ENCODE assay signal across 8 cellular contexts in the genomic region with DNA sequence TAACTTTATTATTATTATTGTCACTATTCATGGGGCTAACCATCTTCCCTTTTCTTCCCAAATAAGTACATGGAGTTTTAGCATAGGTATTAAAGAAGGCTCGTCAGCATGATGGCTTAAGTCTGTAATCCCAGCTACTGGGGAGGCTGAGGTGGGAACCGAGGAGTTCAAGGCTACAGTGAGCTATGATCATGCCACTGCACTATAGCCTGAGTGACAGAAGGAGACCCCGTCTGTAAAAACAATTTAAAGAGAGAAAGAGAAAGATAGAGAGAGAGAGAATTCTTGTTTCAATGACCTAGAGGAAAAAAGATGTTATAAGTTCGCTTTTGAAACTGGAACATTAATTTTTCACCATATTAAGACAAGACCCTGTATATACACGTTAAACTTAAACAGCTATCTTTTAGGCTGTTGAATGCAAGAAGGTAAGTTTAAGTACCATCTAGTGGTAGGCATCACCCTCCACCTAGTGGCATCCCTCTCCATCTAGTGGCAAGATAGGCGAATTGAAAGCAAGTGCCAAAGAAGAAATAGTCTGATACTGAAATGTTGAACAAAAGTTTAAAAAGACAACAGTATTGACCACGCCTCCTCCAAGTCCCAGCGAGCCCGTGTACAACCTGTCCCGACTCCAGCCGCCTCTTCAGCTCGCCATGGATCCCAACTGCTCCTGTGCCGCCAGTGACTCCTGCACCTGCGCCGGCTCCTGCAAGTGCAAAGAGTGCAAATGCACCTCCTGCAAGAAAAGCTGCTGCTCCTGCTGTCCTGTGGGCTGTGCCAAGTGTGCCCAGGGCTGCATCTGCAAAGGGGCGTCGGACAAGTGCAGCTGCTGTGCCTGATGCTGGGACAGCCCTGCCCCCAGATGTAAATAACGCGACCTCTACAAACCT. TPM values are rescaled to one million over a fixed set of nuclear protein-coding genes. Genes with fewer than 3 reads are reported as not detected.
DNase-seq lines count a peak whose midpoint lies in the region; ATAC-seq and TF ChIP-seq lines count a peak whose summit lies in the region.

No MANE protein-coding gene starts in this region.

- H3K9ac ChIP-seq in fibroblast of lung (ENCODE audit: insufficient read depth, low read length): no peak overlapping the region

- peak overlapping the region; percentile 65 for H3K4me3 Mint-ChIP-seq in activated T-helper 1 cell treated with anti-CD3 and anti-CD28 coated beads, Interleukin-12 subunit alpha, Interleukin-12 subunit beta, Interleukin-2, Interleukin-4 antibody, amounts not matched to agents 30 ng/mL and 10 ng/mL and 1 ng/mL, durations not matched to agents 14 hours and 24 hours and 36 hours
- peak overlapping the region; percentile 61 to 72 (median 72) for H3K4me3 Mint-ChIP-seq in nephron

- CTCF ChIA-PET in OCI-LY7 (lab: Charles Lee; ENCODE audit: unreplicated experiment): interaction anchor here (2.1 kb wide), 1 partner anchor 104 kb away, joined by 8 read pairs; no protein-coding TSS in a partner anchor

- ATAC-seq in GM19467 (IDR thresholded peaks at IDR 0.05; ENCODE audit: unreplicated experiment) (peak; percentile 75), HG03558 (IDR thresholded peaks at IDR 0.05; ENCODE audit: extremely low read depth, unreplicated experiment) (peak; percentile 69)

- H3K27ac Mint-ChIP-seq in activated T-helper 1 cell treated with anti-CD3 and anti-CD28 coated beads, Interleukin-12 subunit alpha, Interleukin-12 subunit beta, Interleukin-2, Interleukin-4 antibody, amounts not matched to agents 30 ng/mL and 10 ng/mL and 1 ng/mL, durations not matched to agents 14 hours and 24 hours and 36 hours: no peak overlapping the region
- peak overlapping the region in 1 of 3 experiments; percentile 68 for H3K27ac Mint-ChIP-seq in nephron

- H4K20me1 ChIP-seq in OCI-LY7 (ENCODE audit: insufficient read depth, low read length): no peaks in the 10 kb centered on the region
- no peaks in the 10 kb centered on the region for H4K20me1 ChIP-seq in fibroblast of lung (ENCODE audit: control insufficient read depth, extremely low read depth, insufficient read depth, low read length)

- intact Hi-C loops in OCI-LY7 (cut with micrococcal nuclease; ENCODE audit: unreplicated experiment): loop anchor here (1.0 kb wide), 1 partner anchor 104 kb away; no protein-coding TSS in a partner anchor
- intact Hi-C loops in activated T-helper 1 cell treated with anti-CD3 and anti-CD28 coated beads, Interleukin-12 subunit alpha, Interleukin-12 subunit beta, Interleukin-2, Interleukin-4 antibody, amounts not matched to agents 30 ng/mL and 10 ng/mL and 1 ng/mL, durations not matched to agents 14 hours and 24 hours and 36 hours (cut with micrococcal nuclease): loop anchor here (1.0 to 10.0 kb wide), 2 partner anchors 104 to 201 kb away; no protein-coding TSS in a partner anchor
- intact Hi-C loops in vagina (cut with DNase I): loop anchor here (5.0 kb wide), 1 partner anchor 104 kb away; no protein-coding TSS in a partner anchor

- TF ChIP-seq CTCF in OCI-LY7 (conservative IDR thresholded peaks at IDR 0.05; ENCODE audit: low read length): peak; percentile 89
- TF ChIP-seq CTCF in fibroblast of lung (conservative IDR thresholded peaks at IDR 0.05 in 1 of 2, IDR thresholded peaks at IDR 0.05 in 1 of 2; ENCODE audit: low read depth in 1 of 2, low read length in 2 of 2): peak; percentile 97 to 98
- peak; percentile 74 to 79 (median 75) for TF ChIP-seq CTCF in nephron (IDR thresholded peaks at IDR 0.05; ENCODE audit: unreplicated experiment in 3 of 3)
- peak; percentile 41 to 60 (median 55) for TF ChIP-seq CTCF in vagina (IDR thresholded peaks at IDR 0.05)

- H3K4me1 ChIP-seq in OCI-LY7 (ENCODE audit: insufficient read depth, low read length, poor library complexity, severe bottlenecking): no peaks in the 10 kb centered on the region
- no peaks in the 10 kb centered on the region for H3K4me1 ChIP-seq in fibroblast of lung (ENCODE audit: control insufficient read depth, extremely low read depth, insufficient read depth, low read length)
- peaks cover 4% of the 10 kb centered on the region for H3K4me1 ChIP-seq in vagina

- DNase-seq in DMS153 treated with DMSO at 0.1 percent for 48 hours (lab: John Stamatoyannopoulos, UW; ENCODE audit: unreplicated experiment): peak; percentile 21
- DNase-seq in OCI-LY7 (ENCODE audit: low spot score): peak; percentile 65
- peak; percentile 38 for DNase-seq in activated T-helper 1 cell treated with anti-CD3 and anti-CD28 coated beads, Interleukin-12 subunit alpha, Interleukin-12 subunit beta, Interleukin-2, Interleukin-4 antibody, amounts not matched to agents 30 ng/mL and 10 ng/mL and 1 ng/mL, durations not matched to agents 14 hours and 24 hours and 36 hours (ENCODE audit: low spot score)
- peak; percentile 54 to 69 for DNase-seq in fibroblast of lung (ENCODE audit: low read depth in 2 of 2)
- DNase-seq in vagina (ENCODE audit: extremely low spot score in 2 of 2): no peak

- H2AFZ ChIP-seq in OCI-LY7 (ENCODE audit: low read length): 0 out of 2 replicates have a peak overlapping the region, but pooled peaks have one; percentile 30
- H2AFZ ChIP-seq in fibroblast of lung (ENCODE audit: low read length): peak overlapping the region; percentile 30

- H3K9me3 ChIP-seq in OCI-LY7 (ENCODE audit: low read length) (no peaks in the 10 kb centered on the region), fibroblast of lung (ENCODE audit: control insufficient read depth, insufficient read depth, low read depth, low read length) (no peaks in the 10 kb centered on the region), vagina (no peaks in the 10 kb centered on the region)

- H3K27me3 ChIP-seq in fibroblast of lung (ENCODE audit: control insufficient read depth, insufficient read depth, low read length): no peaks in the 10 kb centered on the region
- no peaks in the 10 kb centered on the region for H3K27me3 ChIP-seq in vagina

- H3K36me3 Mint-ChIP-seq in activated T-helper 1 cell treated with anti-CD3 and anti-CD28 coated beads, Interleukin-12 subunit alpha, Interleukin-12 subunit beta, Interleukin-2, Interleukin-4 antibody, amounts not matched to agents 30 ng/mL and 10 ng/mL and 1 ng/mL, durations not matched to agents 14 hours and 24 hours and 36 hours (ENCODE audit: low read depth): no peaks in the 10 kb centered on the region
- no peaks in the 10 kb centered on the region for H3K36me3 Mint-ChIP-seq in nephron (ENCODE audit: low read depth)

- no peaks in the 10 kb centered on the region for H3K79me2 ChIP-seq in OCI-LY7 (ENCODE audit: insufficient read depth, low read depth, low read length)
- H3K79me2 ChIP-seq in fibroblast of lung (ENCODE audit: control insufficient read depth, insufficient read depth, low read length): no peaks in the 10 kb centered on the region

- H3K36me3 ChIP-seq in OCI-LY7 (ENCODE audit: insufficient read depth, low read length) (no peaks in the 10 kb centered on the region), fibroblast of lung (ENCODE audit: control insufficient read depth, insufficient read depth, low read length) (no peaks in the 10 kb centered on the region), vagina (no peaks in the 10 kb centered on the region)

- BruUV-seq in OCI-LY7 (replicated peaks; lab: Mats Ljungman, UMichigan): no TSS peak

- peaks cover 23% of the 10 kb centered on the region for H3K4me1 Mint-ChIP-seq in activated T-helper 1 cell treated with anti-CD3 and anti-CD28 coated beads, Interleukin-12 subunit alpha, Interleukin-12 subunit beta, Interleukin-2, Interleukin-4 antibody, amounts not matched to agents 30 ng/mL and 10 ng/mL and 1 ng/mL, durations not matched to agents 14 hours and 24 hours and 36 hours (ENCODE audit: low read depth)
- H3K4me1 Mint-ChIP-seq in nephron: peaks cover 7% of the 10 kb centered on the region

- no peak for TF ChIP-seq POLR2A in vagina (IDR thresholded peaks at IDR 0.05)

- H3K9me2 ChIP-seq in OCI-LY7 (ENCODE audit: insufficient read depth, low read length): no peaks in the 10 kb centered on the region

- peaks cover 30% of the 10 kb centered on the region for H3K27me3 Mint-ChIP-seq in activated T-helper 1 cell treated with anti-CD3 and anti-CD28 coated beads, Interleukin-12 subunit alpha, Interleukin-12 subunit beta, Interleukin-2, Interleukin-4 antibody, amounts not matched to agents 30 ng/mL and 10 ng/mL and 1 ng/mL, durations not matched to agents 14 hours and 24 hours and 36 hours (ENCODE audit: insufficient read depth)
- H3K27me3 Mint-ChIP-seq in nephron (ENCODE audit: low read depth): peaks cover 25% of the 10 kb centered on the region

- H3K27ac ChIP-seq in OCI-LY7 (ENCODE audit: low read depth, low read length, poor library complexity, severe bottlenecking) (no peak overlapping the region), fibroblast of lung (ENCODE audit: insufficient read depth, low read length) (no peak overlapping the region), vagina (no peak overlapping the region)

- H3K9me3 Mint-ChIP-seq in activated T-helper 1 cell treated with anti-CD3 and anti-CD28 coated beads, Interleukin-12 subunit alpha, Interleukin-12 subunit beta, Interleukin-2, Interleukin-4 antibody, amounts not matched to agents 30 ng/mL and 10 ng/mL and 1 ng/mL, durations not matched to agents 14 hours and 24 hours and 36 hours: no peaks in the 10 kb centered on the region
- no peaks in the 10 kb centered on the region for H3K9me3 Mint-ChIP-seq in nephron

- peak overlapping the region; percentile 45; the same call in 1 of the 2 replicates for H3K4me2 ChIP-seq in OCI-LY7 (ENCODE audit: low read length)
- H3K4me2 ChIP-seq in fibroblast of lung (ENCODE audit: extremely low read depth, insufficient read depth, low read length): peak overlapping the region; percentile 68

- POLR2A ChIA-PET in OCI-LY7 (lab: Charles Lee): interaction anchor here (1.5 kb wide), 1 partner anchor 104 kb away, joined by 3 read pairs; no protein-coding TSS in a partner anchor

- H3K4me3 ChIP-seq in OCI-LY7 (ENCODE audit: low read depth, low read length, poor library complexity, severe bottlenecking) (no peak overlapping the region), fibroblast of lung (replicated peaks in 1 of 4; ENCODE audit: control extremely low read depth in 1 of 4, insufficient read depth in 1 of 4, low read depth in 3 of 4, low read length in 4 of 4) (peak overlapping the region in 2 of 4 experiments; percentile 13 to 33), vagina (no peak overlapping the region)

RNA-seq across cellular contexts. Expression of a gene that starts 26.0 kb away (rescaled TPM):
- 62.4 and 65.3 TPM in 2 replicates for total RNA-seq in OCI-LY7 (2014; rRNA removed; shearing (Covaris generic))
- 93.0 and 102 TPM in 2 replicates for total RNA-seq in OCI-LY7 (2022)
- total RNA-seq in activated T-helper 1 cell treated with anti-CD3 and anti-CD28 coated beads, Interleukin-12 subunit alpha, Interleukin-12 subunit beta, Interleukin-2, Interleukin-4 antibody, amounts not matched to agents 30 ng/mL and 10 ng/mL and 1 ng/mL, durations not matched to agents 14 hours and 24 hours and 36 hours: 75.6 and 82.3 TPM in 2 replicates
- total RNA-seq in fibroblast of lung: 38.5 and 47.6 TPM in 2 replicates
- 34.6 and 35.3 TPM in 2 replicates for polyA plus RNA-seq in fibroblast of lung
- polyA plus RNA-seq in fibroblast of lung (2012): 33.5 and 34.6 TPM in 2 replicates
- polyA minus RNA-seq in fibroblast of lung (ENCODE audit: low replicate concordance): 4.5 and 7.7 TPM in 2 replicates
- total RNA-seq in vagina: 61.4 TPM

Comparison
In these comparisons a context has a peak if more than half of its experiments do, and no peak if none do; other contexts are left out.
1. DNase-seq: peak in DMS153 treated with DMSO at 0.1 percent for 48 hours (single experiment), OCI-LY7 (single experiment), activated T-helper 1 cell treated with anti-CD3 and anti-CD28 coated beads, Interleukin-12 subunit alpha, Interleukin-12 subunit beta, Interleukin-2, Interleukin-4 antibody, amounts not matched to agents 30 ng/mL and 10 ng/mL and 1 ng/mL, durations not matched to agents 14 hours and 24 hours and 36 hours (single experiment) and fibroblast of lung (2 of 2); none in vagina (0 of 2).
2. Peak in every context shown above with its lines, with median percentiles within 50 percentile points of each other: CTCF ChIP-seq.